2 cellular contexts compared by ENCODE assay signal in the genomic region with DNA sequence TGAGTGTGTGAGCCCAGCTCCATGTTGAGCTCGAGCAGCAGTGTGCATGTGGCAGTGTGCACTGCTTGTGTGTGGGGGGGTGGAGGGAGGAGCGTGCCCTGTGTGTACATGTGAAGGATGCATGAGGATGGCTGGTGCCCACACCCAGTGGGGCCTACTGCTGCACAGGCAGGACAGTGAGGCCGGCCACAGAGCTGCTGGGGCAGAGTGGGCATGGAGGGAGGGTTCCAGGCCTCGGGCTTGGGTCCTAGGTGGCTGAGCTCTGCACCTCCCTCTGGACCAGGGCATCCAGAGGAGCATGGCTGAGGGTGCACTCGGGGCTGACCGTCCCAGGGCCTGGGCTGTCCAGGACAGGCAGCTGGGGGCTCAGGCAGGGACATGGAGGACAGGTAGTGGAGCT.
TF ChIP-seq lines count a peak whose summit lies in the region.

No MANE protein-coding gene starts in this region.

TF ChIP-seq in A549, 52 proteins besides CTCF, POLR2A, EP300 and RAD21:
- TF ChIP-seq JUNB (IDR thresholded peaks at IDR 0.05), result no peak

TF ChIP-seq in H1, 55 proteins besides CTCF, POLR2A, EP300 and RAD21:
- TF ChIP-seq, protein P1, sequence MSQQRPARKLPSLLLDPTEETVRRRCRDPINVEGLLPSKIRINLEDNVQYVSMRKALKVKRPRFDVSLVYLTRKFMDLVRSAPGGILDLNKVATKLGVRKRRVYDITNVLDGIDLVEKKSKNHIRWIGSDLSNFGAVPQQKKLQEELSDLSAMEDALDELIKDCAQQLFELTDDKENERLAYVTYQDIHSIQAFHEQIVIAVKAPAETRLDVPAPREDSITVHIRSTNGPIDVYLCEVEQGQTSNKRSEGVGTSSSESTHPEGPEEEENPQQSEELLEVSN (IDR thresholded peaks at IDR 0.05), result no peak
- TF ChIP-seq, protein P2, sequence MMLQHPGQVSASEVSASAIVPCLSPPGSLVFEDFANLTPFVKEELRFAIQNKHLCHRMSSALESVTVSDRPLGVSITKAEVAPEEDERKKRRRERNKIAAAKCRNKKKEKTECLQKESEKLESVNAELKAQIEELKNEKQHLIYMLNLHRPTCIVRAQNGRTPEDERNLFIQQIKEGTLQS (IDR thresholded peaks at IDR 0.05; ENCODE audit: insufficient read depth, low read depth, low read length), result no peak
- no peak for TF ChIP-seq SRF (IDR thresholded peaks at IDR 0.05; ENCODE audit: low read depth, low read length)
- no peak for TF ChIP-seq GABPA (IDR thresholded peaks at IDR 0.05; ENCODE audit: borderline replicate concordance, insufficient read depth, low read length)
- TF ChIP-seq HDAC6 (IDR thresholded peaks at IDR 0.05; ENCODE audit: low read depth, low read length), result no peak
- no peak for TF ChIP-seq TCF12 (IDR thresholded peaks at IDR 0.05; ENCODE audit: low read depth, low read length)
- no peak for TF ChIP-seq POLR2AphosphoS5 (IDR thresholded peaks at IDR 0.05; ENCODE audit: low read depth, low read length)
- TF ChIP-seq CEBPB (IDR thresholded peaks at IDR 0.05; ENCODE audit: low read depth, low read length), result no peak
- no peak for TF ChIP-seq RFX5 (IDR thresholded peaks at IDR 0.05; ENCODE audit: borderline replicate concordance, low read depth, low read length)
- no peak for TF ChIP-seq TBP (IDR thresholded peaks at IDR 0.05; ENCODE audit: low read depth, low read length)
